In genomic region chr3:9401986-9402385, GRCh38 we compare ENCODE assay signal across 10 cellular contexts. TPM values are rescaled to one million over a fixed set of nuclear protein-coding genes. Genes with fewer than 3 reads are reported as not detected.
DNase-seq lines count a peak whose midpoint lies in the region; ATAC-seq and TF ChIP-seq lines count a peak whose summit lies in the region.
"Had no signal": no experiment of that assay in that cellular context is flagged by ENCODE, and none has a peak within 500 bp of the region (broad histone marks: within the 10 kb centered on the region; RNA-seq: fewer than 3 reads in every experiment).

No MANE protein-coding gene starts in this region.

- H3K9me3 ChIP-seq in iPS-20b (ENCODE audit: insufficient read depth, low read depth, low read length): no peaks in the 10 kb centered on the region
- no peaks in the 10 kb centered on the region for H3K9me3 ChIP-seq in tibial artery

- H3K4me1 ChIP-seq in iPS-20b (ENCODE audit: insufficient read depth, low read length): peaks cover 51% of the 10 kb centered on the region
- H3K4me1 ChIP-seq in tibial artery: peaks cover 0 to 82% (median 64%) of the 10 kb centered on the region in 4 donors

- peak overlapping the region; percentile 42; the same call in 1 of the 2 replicates for H3K9ac ChIP-seq in iPS-20b (ENCODE audit: low read depth, low read length)
- H3K9ac ChIP-seq: parathyroid adenoma had no signal

- H3K9me3 Mint-ChIP-seq in activated naive CD4-positive, alpha-beta T cell treated with anti-CD3 and anti-CD28 coated beads, Interleukin-2, amount 50 U/mL, for 24 hours: no peaks in the 10 kb centered on the region
- H3K9me3 Mint-ChIP-seq in activated naive CD4-positive, alpha-beta T cell treated with anti-CD3 and anti-CD28 coated beads, Interleukin-2, amount 50 U/mL, for 72 hours: no peaks in the 10 kb centered on the region
- H3K9me3 Mint-ChIP-seq in activated naive CD8-positive, alpha-beta T cell treated with anti-CD3 and anti-CD28 coated beads, Interleukin-2, amount 50 U/mL, for 24 hours: no peaks in the 10 kb centered on the region

- no peak for TF ChIP-seq CTCF in tibial artery (IDR thresholded peaks at IDR 0.05)

- H3K4me1 Mint-ChIP-seq in activated naive CD4-positive, alpha-beta T cell treated with anti-CD3 and anti-CD28 coated beads, Interleukin-2, amount 50 U/mL, for 24 hours: peaks cover 78% of the 10 kb centered on the region
- H3K4me1 Mint-ChIP-seq in activated naive CD8-positive, alpha-beta T cell treated with anti-CD3 and anti-CD28 coated beads, Interleukin-2, amount 50 U/mL, for 24 hours: peaks cover 73% of the 10 kb centered on the region

- no peak overlapping the region for H3K27ac Mint-ChIP-seq in activated naive CD4-positive, alpha-beta T cell treated with anti-CD3 and anti-CD28 coated beads, Interleukin-2, amount 50 U/mL, for 24 hours
- H3K27ac Mint-ChIP-seq in activated naive CD4-positive, alpha-beta T cell treated with anti-CD3 and anti-CD28 coated beads, Interleukin-2, amount 50 U/mL, for 72 hours: no peak overlapping the region
- peak overlapping the region; percentile 56 for H3K27ac Mint-ChIP-seq in activated naive CD8-positive, alpha-beta T cell treated with anti-CD3 and anti-CD28 coated beads, Interleukin-2, amount 50 U/mL, for 24 hours

- H3K27me3 Mint-ChIP-seq in activated naive CD4-positive, alpha-beta T cell treated with anti-CD3 and anti-CD28 coated beads, Interleukin-2, amount 50 U/mL, for 24 hours: no peaks in the 10 kb centered on the region
- peaks cover 2% of the 10 kb centered on the region for H3K27me3 Mint-ChIP-seq in activated naive CD8-positive, alpha-beta T cell treated with anti-CD3 and anti-CD28 coated beads, Interleukin-2, amount 50 U/mL, for 24 hours
- H3K27me3 Mint-ChIP-seq: activated CD4-positive, alpha-beta T cell treated with anti-CD3 and anti-CD28 coated beads for 36 hours had no signal

- H3K36me3 Mint-ChIP-seq in activated naive CD4-positive, alpha-beta T cell treated with anti-CD3 and anti-CD28 coated beads, Interleukin-2, amount 50 U/mL, for 24 hours: no peaks in the 10 kb centered on the region
- peaks cover 11 to 33% of the 10 kb centered on the region in 2 donors for H3K36me3 Mint-ChIP-seq in activated naive CD4-positive, alpha-beta T cell treated with anti-CD3 and anti-CD28 coated beads, Interleukin-2, amount 50 U/mL, for 72 hours
- peaks cover 24% of the 10 kb centered on the region for H3K36me3 Mint-ChIP-seq in activated naive CD8-positive, alpha-beta T cell treated with anti-CD3 and anti-CD28 coated beads, Interleukin-2, amount 50 U/mL, for 24 hours (ENCODE audit: low read depth)

- H3K36me3 ChIP-seq in iPS-20b (ENCODE audit: insufficient read depth, low read depth, low read length) (no peaks in the 10 kb centered on the region), tibial artery (no peaks in the 10 kb centered on the region)

- intact Hi-C loops in tibial artery (cut with DNase I; ENCODE audit: low total_unique reads): no loop called here

- no peaks in the 10 kb centered on the region for H3K27me3 ChIP-seq in iPS-20b (ENCODE audit: insufficient read depth, low read length)
- no peaks in the 10 kb centered on the region for H3K27me3 ChIP-seq in tibial artery

- peak overlapping the region; percentile 60 for H3K4me3 Mint-ChIP-seq in activated naive CD4-positive, alpha-beta T cell treated with anti-CD3 and anti-CD28 coated beads, Interleukin-2, amount 50 U/mL, for 24 hours
- peak overlapping the region; percentile 51 for H3K4me3 Mint-ChIP-seq in activated naive CD8-positive, alpha-beta T cell treated with anti-CD3 and anti-CD28 coated beads, Interleukin-2, amount 50 U/mL, for 24 hours
- H3K4me3 Mint-ChIP-seq: activated CD4-positive, alpha-beta T cell treated with anti-CD3 and anti-CD28 coated beads for 36 hours had no signal

- ATAC-seq in activated naive CD4-positive, alpha-beta T cell treated with anti-CD3 and anti-CD28 coated beads, Interleukin-2, amount 50 U/mL, for 72 hours: no peak
- ATAC-seq in activated naive CD8-positive, alpha-beta T cell treated with anti-CD3 and anti-CD28 coated beads, Interleukin-2, amount 50 U/mL, for 24 hours: no peak
- no peak for ATAC-seq in HG03460 (IDR thresholded peaks at IDR 0.05; ENCODE audit: unreplicated experiment)
- ATAC-seq in HG03159 (IDR thresholded peaks at IDR 0.05; ENCODE audit: unreplicated experiment): no peak
- no peak for ATAC-seq in GM18867 (IDR thresholded peaks at IDR 0.05; ENCODE audit: unreplicated experiment)
- ATAC-seq: activated CD4-positive, alpha-beta T cell treated with anti-CD3 and anti-CD28 coated beads for 36 hours had no signal

- no peak overlapping the region for H3K27ac ChIP-seq in iPS-20b (ENCODE audit: low read length)
- H3K27ac ChIP-seq in tibial artery: peak overlapping the region; percentile 1 to 100
- H3K27ac ChIP-seq: parathyroid adenoma had no signal

- no peak for DNase-seq in activated naive CD4-positive, alpha-beta T cell treated with anti-CD3 and anti-CD28 coated beads, Interleukin-2, amount 50 U/mL, for 72 hours (ENCODE audit: low spot score in 2 of 2)
- no peak for DNase-seq in activated naive CD8-positive, alpha-beta T cell treated with anti-CD3 and anti-CD28 coated beads, Interleukin-2, amount 50 U/mL, for 24 hours
- no peak for DNase-seq in tibial artery
- DNase-seq: activated CD4-positive, alpha-beta T cell treated with anti-CD3 and anti-CD28 coated beads for 36 hours had no signal

- H3K4me3 ChIP-seq in iPS-20b (ENCODE audit: low read length): peak overlapping the region; percentile 98
- H3K4me3 ChIP-seq in tibial artery: no peak overlapping the region

RNA-seq across cellular contexts. Expression of gene SETD5, which starts 4.6 kb away (rescaled TPM):
- 100 to 1,000 TPM; 158 to 170 TPM for total RNA-seq in activated naive CD4-positive, alpha-beta T cell treated with anti-CD3 and anti-CD28 coated beads, Interleukin-2, amount 50 U/mL, for 72 hours

RNA-seq across cellular contexts. Expression of gene THUMPD3, which starts 39.1 kb away (rescaled TPM):
- 10 to 100 TPM; 61.6 to 62.0 TPM for total RNA-seq in activated naive CD4-positive, alpha-beta T cell treated with anti-CD3 and anti-CD28 coated beads, Interleukin-2, amount 50 U/mL, for 72 hours
